8 cellular contexts compared by ENCODE assay signal in the genomic region with DNA sequence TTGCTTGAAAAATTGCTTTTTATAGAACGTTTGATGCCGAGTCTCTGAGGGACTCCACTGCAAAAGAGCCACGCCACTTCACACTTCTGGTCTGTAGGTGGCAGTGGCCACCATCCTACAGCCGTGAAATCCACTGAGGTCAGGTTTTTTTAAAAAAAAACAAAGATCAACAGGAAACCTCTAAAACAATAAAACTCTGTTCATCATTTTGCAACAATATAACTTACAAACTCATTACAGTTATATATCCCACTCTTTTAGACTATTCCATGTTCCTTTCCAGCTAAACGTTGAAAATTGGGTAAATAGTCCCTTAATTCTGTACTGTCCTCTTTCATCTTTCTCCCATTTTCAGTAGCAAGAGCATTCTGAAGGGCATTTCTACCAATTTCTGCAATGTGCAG.
DNase-seq lines count a peak whose midpoint lies in the region; ATAC-seq and TF ChIP-seq lines count a peak whose summit lies in the region.

No MANE protein-coding gene starts in this region.

- H3K4me3 Mint-ChIP-seq in H9 (no peak overlapping the region), T-cell (no peak overlapping the region)

- H4K20me1 ChIP-seq in H9 (ENCODE audit: control insufficient read depth, insufficient read depth, insufficient read length), result no peaks in the 10 kb centered on the region

- H3K4me3 ChIP-seq in heart left ventricle, result no peak overlapping the region
- no peak overlapping the region for H3K4me3 ChIP-seq in MG63
- H3K4me3 ChIP-seq in esophagus muscularis mucosa, result no peak overlapping the region

- TF ChIP-seq EP300 in esophagus muscularis mucosa (IDR thresholded peaks at IDR 0.05), result no peak

- TF ChIP-seq CTCF in heart left ventricle (IDR thresholded peaks at IDR 0.05), result peak; percentile 61 to 84 (median 75)
- peak; percentile 98 for TF ChIP-seq CTCF in H9 (conservative IDR thresholded peaks at IDR 0.05)
- TF ChIP-seq CTCF in esophagus muscularis mucosa (IDR thresholded peaks at IDR 0.05), result peak; percentile 74 to 83 (median 76)
- peak in 1 of 3 donors; percentile 48 for TF ChIP-seq CTCF in omental fat pad (IDR thresholded peaks at IDR 0.05)

- POLR2A ChIA-PET in T-cell (lab: Charles Lee), result no interaction called here

- H2AK5ac ChIP-seq in H9 (ENCODE audit: insufficient read length, low read length), result no peak overlapping the region

- no peak overlapping the region for H3K14ac ChIP-seq in H9 (ENCODE audit: insufficient read depth, low read length)

- H2BK5ac ChIP-seq in H9 (ENCODE audit: insufficient read length, low read length), result no peak overlapping the region

- no peaks in the 10 kb centered on the region for H3K79me2 ChIP-seq in H9 (ENCODE audit: insufficient read depth, low read length)

- no peak overlapping the region for H2BK120ac ChIP-seq in H9 (ENCODE audit: low read depth, low read length, poor library complexity, severe bottlenecking)

- no peaks in the 10 kb centered on the region for H3K9me3 ChIP-seq in heart left ventricle
- no peaks in the 10 kb centered on the region for H3K9me3 ChIP-seq in H9 (ENCODE audit: control insufficient read depth, low read depth, low read length)
- no peaks in the 10 kb centered on the region for H3K9me3 ChIP-seq in MG63
- no peaks in the 10 kb centered on the region for H3K9me3 ChIP-seq in esophagus muscularis mucosa

- no peak overlapping the region for H2AFZ ChIP-seq in H9 (ENCODE audit: low read length)

- CTCF ChIA-PET in T-cell (lab: Charles Lee), result interaction anchor here (0.6 to 0.8 kb wide), 2 partner anchors 11 to 632 kb away, joined by 3 read pairs; no protein-coding TSS in a partner anchor

- H3T11ph ChIP-seq in H9 (ENCODE audit: low read length), result no peak overlapping the region

- H4K8ac ChIP-seq in H9 (replicated peaks; ENCODE audit: insufficient read length, low read depth, low read length), result no peak overlapping the region

- no peak overlapping the region for H3K23ac ChIP-seq in H9 (ENCODE audit: insufficient read length, low read depth, low read length)

- H3K9me3 Mint-ChIP-seq in H9 (no peaks in the 10 kb centered on the region), T-cell (peaks cover 0 to 8% (median 0%) of the 10 kb centered on the region in 3 donors)

- H3K27ac Mint-ChIP-seq in H9 (no peak overlapping the region), T-cell (no peak overlapping the region)

- no peak overlapping the region for H3K4ac ChIP-seq in H9 (ENCODE audit: low read depth, low read length)

- H3K36me3 ChIP-seq in heart left ventricle (no peaks in the 10 kb centered on the region), MG63 (no peaks in the 10 kb centered on the region), esophagus muscularis mucosa (no peaks in the 10 kb centered on the region)

- H3K18ac ChIP-seq in H9 (ENCODE audit: insufficient read length, low read depth, low read length), result no peak overlapping the region

- no peak overlapping the region for H3K9ac ChIP-seq in H9 (ENCODE audit: extremely low read depth, insufficient read length, low read length)

- no peak overlapping the region for H4K91ac ChIP-seq in H9 (ENCODE audit: insufficient read length, low read depth, low read length)

- no peak overlapping the region for H3K4me2 ChIP-seq in H9 (ENCODE audit: insufficient read depth, insufficient read length, low read length)

- H2BK15ac ChIP-seq in H9 (ENCODE audit: low read depth, low read length), result no peak overlapping the region

- H3K27ac ChIP-seq in heart left ventricle (no peak overlapping the region), H9 (ENCODE audit: insufficient read length, low read depth, low read length) (no peak overlapping the region), esophagus muscularis mucosa (replicated peaks in 1 of 4) (no peak overlapping the region)

- no peak overlapping the region for H3K56ac ChIP-seq in H9 (ENCODE audit: insufficient read length, low read depth, low read length)

- H3K4me1 ChIP-seq in heart left ventricle (no peaks in the 10 kb centered on the region), H9 (ENCODE audit: insufficient read depth, low read length) (no peaks in the 10 kb centered on the region), esophagus muscularis mucosa (no peaks in the 10 kb centered on the region)

- H3K27me3 Mint-ChIP-seq in H9 (ENCODE audit: low read depth) (no peaks in the 10 kb centered on the region), T-cell (peaks cover 0 to 2% of the 10 kb centered on the region in 2 donors)

- WGBS in heart left ventricle, 4 donors, result 5 to 10% (median 8%) methylated on average over 5 of the region's 5 CpGs
- no CpG with 5 or more reads among the region's 5 CpGs for WGBS in H9 (ENCODE audit: extremely low coverage, insufficient read length, low lambda C conversion rate)
- 7% methylated on average over 5 of the region's 5 CpGs for WGBS in esophagus muscularis mucosa

- ATAC-seq in heart left ventricle, result no peak
- ATAC-seq in SK-N-SH treated with all-trans-retinoic acid at 6 μM for 48 hours, result peak; percentile 74
- ATAC-seq in omental fat pad (ENCODE audit: low FRiP score), result peak; percentile 69
- ATAC-seq in T-cell (replicated peaks in 1 of 4), result no peak

- H3K36me3 Mint-ChIP-seq in H9 (ENCODE audit: insufficient read depth in 1 of 3, low read depth in 3 of 3) (no peaks in the 10 kb centered on the region), T-cell (no peaks in the 10 kb centered on the region)

- peaks cover 3 to 8% of the 10 kb centered on the region in 2 experiments; a peak in 2 of 4 replicates for H3K4me1 Mint-ChIP-seq in H9
- no peaks in the 10 kb centered on the region for H3K4me1 Mint-ChIP-seq in T-cell

- H3K79me1 ChIP-seq in H9 (ENCODE audit: insufficient read depth, low read depth, low read length, poor library complexity, severe bottlenecking), result no peaks in the 10 kb centered on the region

- no peak overlapping the region for H2BK20ac ChIP-seq in H9 (ENCODE audit: low read depth, low read length, poor library complexity, severe bottlenecking)

- H3K23me2 ChIP-seq in H9 (ENCODE audit: insufficient read length, low read depth, low read length, poor library complexity, severe bottlenecking), result no peaks in the 10 kb centered on the region

- TF ChIP-seq POLR2A in heart left ventricle (IDR thresholded peaks at IDR 0.05), result no peak
- no peak for TF ChIP-seq POLR2A in esophagus muscularis mucosa (IDR thresholded peaks at IDR 0.05; ENCODE audit: low read depth)

- H2BK12ac ChIP-seq in H9 (ENCODE audit: insufficient read length, low read depth, low read length), result no peak overlapping the region

- intact Hi-C loops in heart left ventricle (cut with DNase I) (loop anchor here in 9 of 10 donors (1.0 to 5.0 kb wide), 4 partner anchors 120 to 665 kb away; no protein-coding TSS in a partner anchor), cardiac septum (cut with DNase I) (loop anchor here (2.0 kb wide), 1 partner anchor 124 kb away; no protein-coding TSS in a partner anchor), esophagus muscularis mucosa (cut with DNase I) (loop anchor here (5.0 kb wide), 1 partner anchor 120 kb away; no protein-coding TSS in a partner anchor)

- no peak overlapping the region for H4K5ac ChIP-seq in H9 (ENCODE audit: insufficient read length, low read depth, low read length)

- H3K27me3 ChIP-seq in heart left ventricle (peaks cover 0 to 8% (median 0%) of the 10 kb centered on the region in 9 donors), H9 (ENCODE audit: insufficient read depth, low read length) (no peaks in the 10 kb centered on the region), MG63 (no peaks in the 10 kb centered on the region), esophagus muscularis mucosa (no peaks in the 10 kb centered on the region)

- no peak for DNase-seq in heart left ventricle
- no peak for DNase-seq in cardiac septum (ENCODE audit: low spot score)
- no peak for DNase-seq in H9
- DNase-seq in MG63, result peak; percentile 48
- DNase-seq in esophagus muscularis mucosa (ENCODE audit: extremely low spot score), result no peak
- no peak for DNase-seq in omental fat pad (ENCODE audit: low spot score)
- DNase-seq in T-cell, result no peak

TF ChIP-seq in SK-N-SH treated with all-trans-retinoic acid at 6 μM for 48 hours, 23 proteins besides CTCF, POLR2A, EP300 and RAD21:
- TF ChIP-seq CSDC2 (CRISPR knock-in tag; IDR thresholded peaks at IDR 0.05), result no peak
- TF ChIP-seq ESRRG (CRISPR knock-in tag; IDR thresholded peaks at IDR 0.05), result no peak
- TF ChIP-seq, protein P1, sequence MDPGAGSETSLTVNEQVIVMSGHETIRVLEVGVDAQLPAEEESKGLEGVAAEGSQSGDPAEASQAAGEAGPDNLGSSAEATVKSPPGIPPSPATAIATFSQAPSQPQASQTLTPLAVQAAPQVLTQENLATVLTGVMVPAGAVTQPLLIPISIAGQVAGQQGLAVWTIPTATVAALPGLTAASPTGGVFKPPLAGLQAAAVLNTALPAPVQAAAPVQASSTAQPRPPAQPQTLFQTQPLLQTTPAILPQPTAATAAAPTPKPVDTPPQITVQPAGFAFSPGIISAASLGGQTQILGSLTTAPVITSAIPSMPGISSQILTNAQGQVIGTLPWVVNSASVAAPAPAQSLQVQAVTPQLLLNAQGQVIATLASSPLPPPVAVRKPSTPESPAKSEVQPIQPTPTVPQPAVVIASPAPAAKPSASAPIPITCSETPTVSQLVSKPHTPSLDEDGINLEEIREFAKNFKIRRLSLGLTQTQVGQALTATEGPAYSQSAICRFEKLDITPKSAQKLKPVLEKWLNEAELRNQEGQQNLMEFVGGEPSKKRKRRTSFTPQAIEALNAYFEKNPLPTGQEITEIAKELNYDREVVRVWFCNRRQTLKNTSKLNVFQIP (CRISPR knock-in tag; IDR thresholded peaks at IDR 0.05; ENCODE audit: borderline replicate concordance, low read depth), result no peak
- no peak for TF ChIP-seq ZFP30 (CRISPR knock-in tag; IDR thresholded peaks at IDR 0.05)

Comparison
In these comparisons a context has a peak if more than half of its experiments do, and no peak if none do; other contexts are left out.
1. ATAC-seq: peak in SK-N-SH treated with all-trans-retinoic acid at 6 μM for 48 hours (single experiment) and omental fat pad (single experiment); none in heart left ventricle (0 of 4) and T-cell (0 of 4).